9 cellular contexts compared by ENCODE assay signal in the genomic region with DNA sequence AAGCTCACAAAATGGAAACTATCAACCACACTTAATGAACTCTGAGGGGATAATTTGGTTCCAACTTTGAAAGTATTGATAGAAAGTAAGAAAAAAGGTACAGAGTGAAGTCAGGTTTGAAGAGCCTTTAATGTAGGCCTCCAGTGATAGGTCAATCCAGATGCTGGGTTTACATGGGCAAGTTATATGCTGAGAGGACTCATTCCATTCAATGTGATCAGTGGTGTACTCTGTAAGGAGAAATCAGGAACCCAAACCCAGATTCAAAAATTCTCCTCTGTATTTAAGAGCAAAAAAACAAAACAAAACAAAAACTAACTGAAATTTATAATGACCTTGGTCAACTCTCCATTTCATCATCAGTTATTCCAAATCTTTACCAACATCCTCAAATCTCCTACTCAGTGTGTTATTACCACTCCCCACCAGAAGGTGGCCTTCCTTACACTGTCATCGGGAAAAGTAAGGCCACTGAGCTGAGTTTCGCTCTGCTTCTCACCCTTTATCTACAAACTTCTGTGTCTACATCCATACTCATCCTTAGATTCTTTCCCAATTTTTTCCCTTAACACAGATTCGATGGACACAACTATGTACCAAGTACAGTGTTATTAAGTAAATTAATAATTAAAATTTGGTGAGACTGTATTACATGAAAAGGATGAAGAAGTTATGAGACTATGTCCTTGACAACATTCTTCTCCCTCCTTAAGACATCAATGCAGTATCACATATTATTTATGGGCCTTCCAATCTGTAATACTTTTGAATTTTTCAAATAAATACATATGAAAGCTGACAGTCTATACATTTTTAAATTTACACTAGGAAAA.
DNase-seq lines count a peak whose midpoint lies in the region; ATAC-seq, FAIRE-seq and TF ChIP-seq lines count a peak whose summit lies in the region.
"Had no signal": no experiment of that assay in that cellular context is flagged by ENCODE, and none has a peak within 500 bp of the region (broad histone marks: within the 10 kb centered on the region; RNA-seq: fewer than 3 reads in every experiment).

No MANE protein-coding gene starts in this region.

- H3K18ac ChIP-seq in H1 (ENCODE audit: extremely low read depth, low read length) (no peak overlapping the region), mesendoderm (ENCODE audit: low read length) (no peak overlapping the region)

- H3K4ac ChIP-seq in H1 (replicated peaks; ENCODE audit: insufficient read length, low read depth, low read length) (no peak overlapping the region), mesendoderm (ENCODE audit: low read depth, low read length) (no peak overlapping the region)

- no peak overlapping the region for H3K27ac Mint-ChIP-seq in stimulated activated naive CD8-positive, alpha-beta T cell treated with anti-CD3 and anti-CD28 coated beads, Interleukin-15, amount 100 ng/mL, for 72 hours

- H3K27me3 Mint-ChIP-seq in stimulated activated naive CD8-positive, alpha-beta T cell treated with anti-CD3 and anti-CD28 coated beads, Interleukin-15, amount 100 ng/mL, for 72 hours = no peaks in the 10 kb centered on the region

- H3K79me2 ChIP-seq in H1 (ENCODE audit: control insufficient read depth in 1 of 2, insufficient read depth in 2 of 2, low read length in 2 of 2) (no peaks in the 10 kb centered on the region), mesendoderm (ENCODE audit: control insufficient read depth, insufficient read depth, low read length) (no peaks in the 10 kb centered on the region)

- H3K56ac ChIP-seq in H1 (replicated peaks; ENCODE audit: insufficient read length, low read depth, low read length) (no peak overlapping the region), mesendoderm (ENCODE audit: low read length) (no peak overlapping the region)

- H3K79me1 ChIP-seq in H1 (ENCODE audit: low read depth, low read length) = no peaks in the 10 kb centered on the region
- no peaks in the 10 kb centered on the region for H3K79me1 ChIP-seq in mesendoderm (ENCODE audit: low read length)

- DNase-seq in Ammon's horn (ENCODE audit: low spot score) (peak; percentile 92), NCI-H2171 treated with DMSO at 0.1 percent for 48 hours (lab: John Stamatoyannopoulos, UW) (peak; percentile 17), H1 (ENCODE audit: low read depth in 1 of 2, low spot score in 2 of 2) (peak in 1 of 2 experiments; percentile 57), mesendoderm (peak; percentile 78)
- peak; percentile 39 to 58 for DNase-seq in activated CD4-positive, alpha-beta T cell treated with anti-CD3 and anti-CD28 coated beads for 4 hours
- peak; percentile 6 to 21 for DNase-seq in stimulated activated naive CD8-positive, alpha-beta T cell treated with anti-CD3 and anti-CD28 coated beads, Interleukin-15, amount 100 ng/mL, for 72 hours

- no peak overlapping the region for H2BK15ac ChIP-seq in H1 (ENCODE audit: low read length)
- H2BK15ac ChIP-seq in mesendoderm (replicated peaks; ENCODE audit: low read depth) = no peak overlapping the region

- no peak overlapping the region for H3K4me3 Mint-ChIP-seq in stimulated activated naive CD8-positive, alpha-beta T cell treated with anti-CD3 and anti-CD28 coated beads, Interleukin-15, amount 100 ng/mL, for 72 hours

- H2BK12ac ChIP-seq in H1 (ENCODE audit: low read depth, low read length) = no peak overlapping the region

- H2AK5ac ChIP-seq in H1 (ENCODE audit: low read depth, low read length) (no peak overlapping the region), mesendoderm (ENCODE audit: low read length) (no peak overlapping the region)

- H3K14ac ChIP-seq in H1 (ENCODE audit: insufficient read length) = no peak overlapping the region

- H3K4me1 ChIP-seq in H1 (replicated peaks in 1 of 4; ENCODE audit: control insufficient read depth in 3 of 4, insufficient read depth in 4 of 4, low read length in 3 of 4) (no peaks in the 10 kb centered on the region), mesendoderm (ENCODE audit: control insufficient read depth, low read depth, low read length) (no peaks in the 10 kb centered on the region)

- H2BK20ac ChIP-seq in H1 (ENCODE audit: low read length) = no peak overlapping the region

- no peaks in the 10 kb centered on the region for H3K4me1 Mint-ChIP-seq in stimulated activated naive CD8-positive, alpha-beta T cell treated with anti-CD3 and anti-CD28 coated beads, Interleukin-15, amount 100 ng/mL, for 72 hours

- no peaks in the 10 kb centered on the region for H3K9me3 ChIP-seq in H1 (ENCODE audit: insufficient read depth in 2 of 2, low read depth in 1 of 2, low read length in 1 of 2)

- WGBS in H1 (ENCODE audit: extremely low coverage in 1 of 2, insufficient coverage in 1 of 2, insufficient read length in 1 of 2, insufficient replicate concordance in 2 of 2, low coverage in 1 of 2, low lambda C conversion rate in 2 of 2, missing lambda C conversion rate in 1 of 2), 2 experiments = 31% methylated on average over 3 of the region's 3 CpGs; no CpG with 5 or more reads in 1 of the 2 experiments
- no CpG with 5 or more reads among the region's 3 CpGs for WGBS in mesendoderm (ENCODE audit: extremely low coverage, insufficient coverage, low lambda C conversion rate)

- POLR2A ChIA-PET in H1 (lab: Charles Lee; ENCODE audit: partially characterized antibody) = interaction anchor here (0.8 kb wide), 1 partner anchor 87 kb away, joined by 3 read pairs; no protein-coding TSS in a partner anchor

- TF ChIP-seq CTCF in H1 (IDR thresholded peaks at IDR 0.05; ENCODE audit: control extremely low read depth in 1 of 3, insufficient read depth in 1 of 3, low read depth in 1 of 3, low read length in 3 of 3) = peak; percentile 26 to 80 (median 64)

- H4K8ac ChIP-seq in H1 (ENCODE audit: extremely low read depth, insufficient read depth, low read length) (no peak overlapping the region), mesendoderm (ENCODE audit: low read depth, low read length) (no peak overlapping the region)

- H4K5ac ChIP-seq in H1 (ENCODE audit: insufficient read length, low read depth, low read length) (no peak overlapping the region), mesendoderm (ENCODE audit: low read length) (no peak overlapping the region)

- H4K91ac ChIP-seq in H1 (replicated peaks; ENCODE audit: insufficient read length, low read length) = no peak overlapping the region

- H2BK120ac ChIP-seq in H1 (replicated peaks; ENCODE audit: low read depth, low read length) (no peak overlapping the region), mesendoderm (ENCODE audit: low read depth, low read length) (no peak overlapping the region)

- no peak overlapping the region for H3K9ac ChIP-seq in H1 (replicated peaks in 1 of 4; ENCODE audit: extremely low read depth in 1 of 4, low read depth in 3 of 4, low read length in 3 of 4)
- no peak overlapping the region for H3K9ac ChIP-seq in mesendoderm (ENCODE audit: low read length)

- H3K27me3 ChIP-seq in H1 (replicated peaks in 1 of 4; ENCODE audit: control insufficient read depth in 3 of 4, extremely low read depth in 1 of 4, insufficient read depth in 3 of 4, low read length in 3 of 4) (no peaks in the 10 kb centered on the region), mesendoderm (ENCODE audit: insufficient read depth, low read length, poor library complexity) (no peaks in the 10 kb centered on the region)

- no peaks in the 10 kb centered on the region for H3K23me2 ChIP-seq in H1 (ENCODE audit: low read depth, low read length)

- no peaks in the 10 kb centered on the region for H4K20me1 ChIP-seq in H1 (replicated peaks in 1 of 2; ENCODE audit: control insufficient read depth in 1 of 2, insufficient read depth in 2 of 2, low read length in 2 of 2)

- H2AFZ ChIP-seq in H1 (ENCODE audit: low read length) = no peak overlapping the region

- no peak for TF ChIP-seq POLR2A in H1 (IDR thresholded peaks at IDR 0.05; ENCODE audit: control extremely low read depth in 1 of 2, low read depth in 2 of 2, low read length in 2 of 2)

- H3K23ac ChIP-seq in H1 (ENCODE audit: insufficient read length) = no peak overlapping the region
- H3K23ac ChIP-seq in mesendoderm (ENCODE audit: low read length) = no peak overlapping the region

- H3K9me3 Mint-ChIP-seq in stimulated activated naive CD8-positive, alpha-beta T cell treated with anti-CD3 and anti-CD28 coated beads, Interleukin-15, amount 100 ng/mL, for 72 hours = no peaks in the 10 kb centered on the region

- H3K36me3 ChIP-seq in H1 (ENCODE audit: control insufficient read depth in 2 of 4, insufficient read depth in 4 of 4, low read length in 3 of 4) (peaks cover 0 to 21% (median 2%) of the 10 kb centered on the region in 4 experiments; a peak in 3 of 8 replicates), mesendoderm (ENCODE audit: control insufficient read depth, insufficient read depth, low read length) (no peaks in the 10 kb centered on the region)

- CTCF ChIA-PET in H1 (lab: Charles Lee; ENCODE audit: partially characterized antibody) = interaction anchor here (0.6 to 2.5 kb wide), 44 partner anchors 8 to 384 kb away, joined by 3 to 12 read pairs (median 4); partner anchors contain the start of gene FRYL

- no peak overlapping the region for H3K4me2 ChIP-seq in H1 (ENCODE audit: insufficient read depth in 1 of 2, low read depth in 2 of 2, low read length in 2 of 2)
- no peak overlapping the region for H3K4me2 ChIP-seq in mesendoderm (ENCODE audit: low read length)

- peak; percentile 86 to 87 for TF ChIP-seq RAD21 in H1 (IDR thresholded peaks at IDR 0.05 in 1 of 2, conservative IDR thresholded peaks at IDR 0.05 in 1 of 2; ENCODE audit: low read depth in 2 of 2, low read length in 2 of 2)

- H3K4me3 ChIP-seq in H1 (ENCODE audit: extremely low read depth in 1 of 4, insufficient read depth in 2 of 4, low read depth in 3 of 4, low read length in 4 of 4) (no peak overlapping the region), mesendoderm (ENCODE audit: low read length) (no peak overlapping the region)
- H3K4me3 ChIP-seq: SK-N-MC had no signal

- H2BK5ac ChIP-seq in H1 (ENCODE audit: low read depth, low read length) (no peak overlapping the region), mesendoderm (ENCODE audit: low read length) (no peak overlapping the region)

- no peak for TF ChIP-seq EP300 in H1 (IDR thresholded peaks at IDR 0.05; ENCODE audit: borderline replicate concordance in 1 of 2, low read depth in 2 of 2, low read length in 2 of 2)

- FAIRE-seq in H1 (lab: Jason Lieb, UNC) = peak; percentile 86

- ATAC-seq in GM18520 (IDR thresholded peaks at IDR 0.05; ENCODE audit: unreplicated experiment) = peak; percentile 77
- ATAC-seq in HG03139 (IDR thresholded peaks at IDR 0.05; ENCODE audit: unreplicated experiment) = peak; percentile 77
- peak; percentile 53 for ATAC-seq in stimulated activated naive CD8-positive, alpha-beta T cell treated with anti-CD3 and anti-CD28 coated beads, Interleukin-15, amount 100 ng/mL, for 72 hours

- H3K27ac ChIP-seq in H1 (ENCODE audit: low read depth, low read length) (no peak overlapping the region), mesendoderm (ENCODE audit: low read depth, low read length) (no peak overlapping the region)
- H3K27ac ChIP-seq: SK-N-MC had no signal

TF ChIP-seq in H1, 55 proteins besides CTCF, POLR2A, EP300 and RAD21 (continues in another document):
- no peak for TF ChIP-seq KDM4A (IDR thresholded peaks at IDR 0.05; ENCODE audit: low read depth, low read length, severe bottlenecking)
- no peak for TF ChIP-seq SIX5 (IDR thresholded peaks at IDR 0.05; ENCODE audit: low read depth, low read length)
- no peak for TF ChIP-seq EGR1 (IDR thresholded peaks at IDR 0.05; ENCODE audit: borderline replicate concordance, low read depth, low read length)
- no peak for TF ChIP-seq NANOG (IDR thresholded peaks at IDR 0.05; ENCODE audit: insufficient read depth, low read depth, low read length, poor library complexity, severe bottlenecking)
